Comparison of ENCODE assay signal across 8 cellular contexts in the genomic region with DNA sequence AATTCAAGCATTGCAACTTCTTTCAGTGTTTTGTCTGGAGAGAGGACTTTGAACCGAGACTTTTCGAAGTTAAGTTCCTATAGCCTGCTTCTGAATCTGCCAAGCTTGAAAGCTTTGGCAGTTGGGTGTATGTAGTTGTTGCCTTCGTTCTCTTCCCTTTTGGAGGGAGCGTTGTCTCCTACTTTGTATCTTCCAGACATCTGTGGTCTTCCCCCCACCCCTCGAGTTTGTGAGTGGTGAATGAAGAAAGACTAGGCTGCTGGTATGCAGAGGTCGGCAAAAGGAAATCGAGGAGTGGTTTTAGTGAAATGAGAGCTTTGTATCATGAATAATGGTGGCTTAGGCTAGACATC. TPM values are rescaled to one million over a fixed set of nuclear protein-coding genes. Genes with fewer than 3 reads are reported as not detected.
DNase-seq lines count a peak whose midpoint lies in the region; ATAC-seq and TF ChIP-seq lines count a peak whose summit lies in the region.

No MANE protein-coding gene starts in this region.

- peaks cover 44% of the 10 kb centered on the region for H3K4me1 Mint-ChIP-seq in activated CD8-positive, alpha-beta memory T cell treated with anti-CD3 and anti-CD28 coated beads, Interleukin-2, amount 10 ng/mL, durations not matched to agents 7 days and 5 days

- intact Hi-C loops in ascending aorta (cut with DNase I), result loop anchor here (5.0 kb wide), 2 partner anchors 37 to 433 kb away; no protein-coding TSS in a partner anchor

- peak overlapping the region; percentile 90 for H3K4me3 Mint-ChIP-seq in activated CD8-positive, alpha-beta memory T cell treated with anti-CD3 and anti-CD28 coated beads, Interleukin-2, amount 10 ng/mL, durations not matched to agents 7 days and 5 days

- H3K36me3 ChIP-seq in ascending aorta, result no peaks in the 10 kb centered on the region

- no peaks in the 10 kb centered on the region for H3K9me3 ChIP-seq in ascending aorta

- peaks cover 15% of the 10 kb centered on the region for H3K27me3 Mint-ChIP-seq in activated CD8-positive, alpha-beta memory T cell treated with anti-CD3 and anti-CD28 coated beads, Interleukin-2, amount 10 ng/mL, durations not matched to agents 7 days and 5 days

- H3K4me1 ChIP-seq in ascending aorta, result peaks cover 0 to 38% of the 10 kb centered on the region in 2 donors

- no peaks in the 10 kb centered on the region for H3K27me3 ChIP-seq in ascending aorta

- ATAC-seq in activated CD8-positive, alpha-beta memory T cell treated with anti-CD3 and anti-CD28 coated beads, Interleukin-2, amount 10 ng/mL, durations not matched to agents 7 days and 5 days, result no peak

- H3K36me3 Mint-ChIP-seq in activated CD8-positive, alpha-beta memory T cell treated with anti-CD3 and anti-CD28 coated beads, Interleukin-2, amount 10 ng/mL, durations not matched to agents 7 days and 5 days, result peaks cover 7% of the 10 kb centered on the region

- peak; percentile 55 for DNase-seq in activated CD8-positive, alpha-beta memory T cell treated with anti-CD3 and anti-CD28 coated beads, Interleukin-2, amount 10 ng/mL, durations not matched to agents 7 days and 5 days
- DNase-seq in activated CD8-positive, alpha-beta memory T cell treated with anti-CD3 and anti-CD28 coated beads, Interleukin-2, amount 50 U/mL, for 48 hours, result no peak
- DNase-seq in NOMO-1 (lab: John Stamatoyannopoulos, UW; ENCODE audit: unreplicated experiment in 2 of 2) (peak; percentile 37 to 63), ascending aorta (ENCODE audit: low spot score in 2 of 2) (no peak), inferior parietal cortex (ENCODE audit: extremely low spot score) (peak; percentile 44), H4 (ENCODE audit: low spot score) (no peak), SHP77 treated with DMSO at 0.1 percent for 48 hours (lab: John Stamatoyannopoulos, UW) (no peak)
- peak; percentile 1 for DNase-seq in stimulated activated CD8-positive, alpha-beta memory T cell treated with anti-CD3 and anti-CD28 coated beads, Interleukin-12 subunit alpha, Interleukin-12 subunit beta, amount 100 ng/mL, for 4 hours (ENCODE audit: low read depth)

- CTCF ChIA-PET in activated CD8-positive, alpha-beta memory T cell treated with anti-CD3 and anti-CD28 coated beads, Interleukin-2, amount 10 ng/mL, durations not matched to agents 7 days and 5 days (lab: Charles Lee), result no interaction called here

- H3K9me3 Mint-ChIP-seq in activated CD8-positive, alpha-beta memory T cell treated with anti-CD3 and anti-CD28 coated beads, Interleukin-2, amount 10 ng/mL, durations not matched to agents 7 days and 5 days (ENCODE audit: low read depth), result no peaks in the 10 kb centered on the region

- peak overlapping the region; percentile 98 to 100 for H3K27ac ChIP-seq in ascending aorta

- no peak for TF ChIP-seq CTCF in ascending aorta (IDR thresholded peaks at IDR 0.05)

- peak overlapping the region; percentile 87 for H3K27ac Mint-ChIP-seq in activated CD8-positive, alpha-beta memory T cell treated with anti-CD3 and anti-CD28 coated beads, Interleukin-2, amount 10 ng/mL, durations not matched to agents 7 days and 5 days

- H3K4me3 ChIP-seq in ascending aorta, result peak overlapping the region; percentile 100

RNA-seq across cellular contexts. Expression of a gene that starts 1.3 kb away (rescaled TPM):
- total RNA-seq in activated CD8-positive, alpha-beta memory T cell treated with anti-CD3 and anti-CD28 coated beads, Interleukin-2, amount 10 ng/mL, durations not matched to agents 7 days and 5 days, result 100 to 1,000 TPM; 116 to 214 TPM
- 371 TPM for total RNA-seq in ascending aorta
- 262 and 315 TPM in 2 replicates for total RNA-seq in H4 (2014; rRNA removed; shearing (Covaris generic))

Comparison
In these comparisons a context has a peak if more than half of its experiments do, and no peak if none do; other contexts are left out.
1. DNase-seq: peak in activated CD8-positive, alpha-beta memory T cell treated with anti-CD3 and anti-CD28 coated beads, Interleukin-2, amount 10 ng/mL, durations not matched to agents 7 days and 5 days (single experiment), NOMO-1 (2 of 2), inferior parietal cortex (single experiment) and stimulated activated CD8-positive, alpha-beta memory T cell treated with anti-CD3 and anti-CD28 coated beads, Interleukin-12 subunit alpha, Interleukin-12 subunit beta, amount 100 ng/mL, for 4 hours (single experiment); none in activated CD8-positive, alpha-beta memory T cell treated with anti-CD3 and anti-CD28 coated beads, Interleukin-2, amount 50 U/mL, for 48 hours (single experiment), ascending aorta (0 of 2), H4 (single experiment) and SHP77 treated with DMSO at 0.1 percent for 48 hours (single experiment).